23 cellular contexts compared by ENCODE assay signal in genomic region chr10:33370434-33370930, GRCh38. TPM values are rescaled to one million over a fixed set of nuclear protein-coding genes. Genes with fewer than 3 reads are reported as not detected.
A peak's percentile ranks its signal among the peaks of the same experiment; 100 is the strongest.
DNase-seq lines count a peak whose midpoint lies in the region; ATAC-seq and TF ChIP-seq lines count a peak whose summit lies in the region.
"Had no signal": no experiment of that assay in that cellular context is flagged by ENCODE, and none has a peak within 500 bp of the region (broad histone marks: within the 10 kb centered on the region; RNA-seq: fewer than 3 reads in every experiment).

No MANE protein-coding gene starts in this region.

- DNase-seq in DMS53 (lab: John Stamatoyannopoulos, UW) (peak; percentile 39), DMS53 treated with DMSO at 0.1 percent for 48 hours (lab: John Stamatoyannopoulos, UW; ENCODE audit: unreplicated experiment) (no peak), M059J (ENCODE audit: low read depth) (peak; percentile 36), choroid plexus epithelial cell (ENCODE audit: low read depth) (peak; percentile 16), GM20000 (ENCODE audit: low spot score) (no peak), islet precursor cell (no peak)
- DNase-seq: AML-193; C1 segment of cervical spinal cord; CD8-positive, alpha-beta T cell; GF-D8; KG1; NCI-H1105; NCI-H146; NCI-H2029; NCI-H2171; NCI-H345; NCI-H524; NCI-H774 had no signal

- no peak for ATAC-seq in GM18909 (IDR thresholded peaks at IDR 0.05; ENCODE audit: poor library complexity, unreplicated experiment)
- ATAC-seq in HG03460 (IDR thresholded peaks at IDR 0.05; ENCODE audit: unreplicated experiment), result no peak
- ATAC-seq: CD8-positive, alpha-beta T cell; Right ventricle myocardium inferior had no signal

- TF ChIP-seq CTCF in choroid plexus epithelial cell (conservative IDR thresholded peaks at IDR 0.05; ENCODE audit: low read depth, low read length) (no peak), GM20000 (IDR thresholded peaks at IDR 0.05; ENCODE audit: extremely low read depth, missing control alignments) (no peak)

- H3K4me3 ChIP-seq in choroid plexus epithelial cell (ENCODE audit: low read depth, low read length), result no peak overlapping the region
- H3K4me3 ChIP-seq: SJSA1 had no signal

RNA-seq across cellular contexts. Expression of gene NRP1, which starts 36.0 kb away (rescaled TPM):
- total RNA-seq in M059J (2014; rRNA removed; shearing (Covaris generic)), result 73.1 and 106 TPM in 2 replicates
- total RNA-seq: CD8-positive, alpha-beta T cell; OCI-LY7 had no signal

Comparison
In these comparisons a context has a peak if more than half of its experiments do, and no peak if none do; other contexts are left out.
1. DNase-seq: peak in DMS53 (single experiment), M059J (single experiment) and choroid plexus epithelial cell (single experiment); none in DMS53 treated with DMSO at 0.1 percent for 48 hours (single experiment), GM20000 (single experiment) and islet precursor cell (single experiment).